In the genomic region with DNA sequence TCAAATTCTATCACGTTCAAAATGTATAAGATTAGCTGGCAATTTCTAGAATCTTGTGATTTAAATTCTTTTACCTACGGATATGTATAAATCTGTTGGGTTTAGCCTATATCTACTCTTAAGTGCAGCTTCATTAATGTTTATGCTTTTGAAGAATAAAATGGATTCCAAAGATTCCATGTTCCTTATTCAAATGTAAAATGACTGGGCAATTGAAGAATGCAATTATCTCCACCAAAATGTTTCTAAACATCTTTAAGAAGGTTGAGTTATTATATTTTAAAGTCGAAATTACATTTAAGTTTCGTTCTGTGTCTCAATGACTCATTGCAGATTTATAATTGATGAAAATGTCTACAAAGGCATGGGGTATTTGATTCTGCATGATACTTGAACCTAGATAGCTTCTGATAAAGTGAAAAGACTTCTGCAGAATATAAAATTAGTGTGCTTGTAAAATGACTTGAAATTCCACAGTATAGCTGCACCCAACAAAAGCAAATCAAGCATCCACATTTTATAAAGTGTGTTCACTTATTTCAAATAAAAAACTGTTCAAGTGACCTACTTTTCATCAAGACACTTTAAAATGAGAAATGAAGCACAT, we compare ENCODE assay signal across 10 cellular contexts.
"Had no signal": no experiment of that assay in that cellular context is flagged by ENCODE, and none has a peak within 500 bp of the region (broad histone marks: within the 10 kb centered on the region; RNA-seq: fewer than 3 reads in every experiment).

No MANE protein-coding gene starts in this region.

- H3K27ac ChIP-seq: GM23248 had no signal

- H3K4me3 ChIP-seq: GM23248, GM23338, HAP-1 had no signal

- H3K9me3 ChIP-seq: HAP-1 had no signal

- H3K4me2 ChIP-seq: GM23338 had no signal

- FAIRE-seq: H1 had no signal

- ATAC-seq: GM23338, HCT116 had no signal

- H3K9ac ChIP-seq: GM23248 had no signal

- H3K36me3 ChIP-seq: HAP-1 had no signal

- H2AFZ ChIP-seq: GM23248, GM23338 had no signal

- DNase-seq: GM23248, GOT3, H7, H9, HCEC 1CT, HFFc6 had no signal

- H3K4me1 ChIP-seq: HAP-1 had no signal
